Comparison of ENCODE assay signal across 8 cellular contexts in the genomic region with DNA sequence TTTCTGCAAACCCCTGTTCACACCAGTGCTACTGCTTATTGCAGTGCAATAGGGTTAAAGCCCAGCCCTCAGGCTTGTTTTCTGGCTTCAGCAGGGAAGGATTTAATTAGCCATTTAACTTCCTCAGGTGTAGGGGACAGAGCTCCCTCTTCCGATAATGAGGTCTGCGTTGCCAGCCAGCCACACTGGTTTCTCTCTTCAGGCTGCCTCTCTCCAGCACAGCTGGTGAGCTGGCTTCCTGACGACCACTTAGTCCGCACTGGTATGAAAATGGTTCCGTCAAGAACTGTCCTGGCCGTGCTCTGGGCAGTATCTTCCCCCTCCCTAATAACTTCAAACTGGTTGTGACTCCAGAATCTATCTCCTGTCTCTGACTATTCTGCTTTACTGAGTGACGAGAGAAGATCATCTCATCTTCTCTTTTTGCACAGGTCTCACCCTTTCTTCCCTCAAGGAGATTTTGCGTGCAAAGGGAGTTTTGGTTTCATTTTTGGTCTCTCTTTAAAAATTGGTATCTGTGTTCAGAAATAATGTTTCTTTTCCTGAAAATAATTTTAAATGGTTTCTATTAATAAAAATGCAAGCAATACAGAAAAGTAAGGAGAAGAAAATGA. TPM values are rescaled to one million over a fixed set of nuclear protein-coding genes. Genes with fewer than 3 reads are reported as not detected.
DNase-seq lines count a peak whose midpoint lies in the region; ATAC-seq and TF ChIP-seq lines count a peak whose summit lies in the region.

No MANE protein-coding gene starts in this region.

- no peaks in the 10 kb centered on the region for H3K27me3 ChIP-seq in endocrine pancreas (ENCODE audit: control insufficient read depth, insufficient read depth, low read length)
- H3K27me3 ChIP-seq in neural cell (ENCODE audit: insufficient read depth, low read depth, low read length), result no peaks in the 10 kb centered on the region

- CTCF ChIA-PET in AG04449 (lab: Yijun Ruan, JAX), result no interaction called here

- TF ChIP-seq EP300 in neural cell (conservative IDR thresholded peaks at IDR 0.05; ENCODE audit: poor library complexity, severe bottlenecking), result no peak

- no peaks in the 10 kb centered on the region for H3K79me2 ChIP-seq in neural cell (replicated peaks; ENCODE audit: insufficient read depth, low read length)

- no peak for TF ChIP-seq POLR2A in lower leg skin (IDR thresholded peaks at IDR 0.05)

- POLR2A ChIA-PET in AG04449 (lab: Yijun Ruan, JAX), result no interaction called here

- H3K4me1 ChIP-seq in endocrine pancreas (ENCODE audit: control insufficient read depth, insufficient read depth, low read length), result peaks cover 20% of the 10 kb centered on the region

- no peaks in the 10 kb centered on the region for H3F3A ChIP-seq in neural cell (ENCODE audit: insufficient read depth, low read length, poor library complexity, severe bottlenecking)

- ATAC-seq in GM18868 (IDR thresholded peaks at IDR 0.05; ENCODE audit: unreplicated experiment) (peak; percentile 82), HG03064 (IDR thresholded peaks at IDR 0.05; ENCODE audit: low read depth, unreplicated experiment) (peak; percentile 84)

- 2 to 5% methylated on average over 8 of the region's 8 CpGs for WGBS in lower leg skin, 2 donors

- no peak overlapping the region for H3K27ac ChIP-seq in neural cell (ENCODE audit: low read length)

- H3K36me3 ChIP-seq in endocrine pancreas (ENCODE audit: control insufficient read depth, insufficient read depth, low read length), result no peaks in the 10 kb centered on the region
- H3K36me3 ChIP-seq in neural cell (ENCODE audit: insufficient read depth, low read length), result no peaks in the 10 kb centered on the region

- no peaks in the 10 kb centered on the region for H4K20me1 ChIP-seq in neural cell (ENCODE audit: insufficient read depth)

- TF ChIP-seq RAD21 in neural cell (conservative IDR thresholded peaks at IDR 0.05), result peak; percentile 20

- no peak overlapping the region for H3K4me2 ChIP-seq in neural cell (ENCODE audit: low read length)

- no peaks in the 10 kb centered on the region for H3K9me2 ChIP-seq in neural cell (ENCODE audit: insufficient read depth, low read length)

- intact Hi-C loops in lower leg skin (cut with DNase I; ENCODE audit: low total_unique reads), result loop anchor here (5.0 kb wide), 1 partner anchor 1362 kb away; no protein-coding TSS in a partner anchor

- no peak for DNase-seq in AG04449 (ENCODE audit: low read depth, low spot score)
- DNase-seq in NCI-H774 (lab: John Stamatoyannopoulos, UW), result peak; percentile 84
- no peak for DNase-seq in NCI-H1436 (lab: John Stamatoyannopoulos, UW)
- no peak for DNase-seq in lower leg skin (ENCODE audit: low spot score in 2 of 2)

- peak overlapping the region; percentile 34 for H3K9ac ChIP-seq in endocrine pancreas (ENCODE audit: control insufficient read depth, insufficient read depth, low read length)
- no peak overlapping the region for H3K9ac ChIP-seq in neural cell (ENCODE audit: low read length)

- TF ChIP-seq CTCF in AG04449 (IDR thresholded peaks at IDR 0.05; ENCODE audit: insufficient read depth, low read length, missing control alignments) (no peak), neural cell (IDR thresholded peaks at IDR 0.05; ENCODE audit: poor library complexity, severe bottlenecking) (peak; percentile 26), lower leg skin (IDR thresholded peaks at IDR 0.05) (no peak)

- H3K4me3 ChIP-seq in AG04449 (ENCODE audit: low read depth, low read length), result peak overlapping the region; percentile 21
- H3K4me3 ChIP-seq in endocrine pancreas (ENCODE audit: control insufficient read depth, insufficient read depth, low read length), result peak overlapping the region; percentile 96
- peak overlapping the region; percentile 22 for H3K4me3 ChIP-seq in neural cell (ENCODE audit: low read length)
- no peak overlapping the region for H3K4me3 ChIP-seq in lower leg skin (ENCODE audit: low read depth, poor library complexity, severe bottlenecking)

- H3K9me3 ChIP-seq in endocrine pancreas (ENCODE audit: control insufficient read depth, low read length), result no peaks in the 10 kb centered on the region
- H3K9me3 ChIP-seq in neural cell (ENCODE audit: low read length), result no peaks in the 10 kb centered on the region

- no peak overlapping the region for H2AFZ ChIP-seq in neural cell (ENCODE audit: low read depth, low read length)

TF ChIP-seq in neural cell, 6 proteins besides CTCF, POLR2A, EP300 and RAD21:
- TF ChIP-seq SMC3 (conservative IDR thresholded peaks at IDR 0.05; ENCODE audit: poor library complexity) (peak; percentile 32), REST (IDR thresholded peaks at IDR 0.05; ENCODE audit: borderline replicate concordance) (no peak), POLR2AphosphoS5 (IDR thresholded peaks at IDR 0.05) (peak; percentile 47)

RNA-seq across cellular contexts. Expression of gene CNTN5, which starts 49.2 kb away (rescaled TPM):
- 0.64 and 1.1 TPM in 2 replicates for polyA plus RNA-seq in neural cell
- polyA minus RNA-seq in neural cell, result 5.3 and 6.1 TPM in 2 replicates
- total RNA-seq in lower leg skin, result not detected
